Comparison of ENCODE assay signal across 25 cellular contexts in genomic region chr7:136942994-136943393, GRCh38.
"Had no signal": no experiment of that assay in that cellular context is flagged by ENCODE, and none has a peak within 500 bp of the region (broad histone marks: within the 10 kb centered on the region; RNA-seq: fewer than 3 reads in every experiment).

No MANE protein-coding gene starts in this region.

- H3K4me3 ChIP-seq: ascending aorta, body of pancreas, SK-N-MC had no signal

- H3K27ac Mint-ChIP-seq: activated B cell treated with CpG ODN at 0.5 μM for 24 hours; activated CD4-positive, alpha-beta memory T cell treated with anti-CD3 and anti-CD28 coated beads for 36 hours; activated CD4-positive, alpha-beta T cell treated with anti-CD3 and anti-CD28 coated beads, Interleukin-2, amount 10 ng/mL, durations not matched to agents 7 days and 5 days; activated naive CD4-positive, alpha-beta T cell treated with anti-CD3 and anti-CD28 coated beads, Interleukin-2, amount 50 U/mL, for 72 hours; activated naive CD8-positive, alpha-beta T cell treated with anti-CD3 and anti-CD28 coated beads, Interleukin-2, amount 50 U/mL, for 24 hours; T-cell had no signal

- H3K27ac ChIP-seq: ascending aorta, body of pancreas, KMS-11, SK-N-MC had no signal

- H3K9me3 Mint-ChIP-seq: activated CD4-positive, alpha-beta T cell treated with anti-CD3 and anti-CD28 coated beads, Interleukin-2, amount 10 ng/mL, durations not matched to agents 7 days and 5 days; activated naive CD8-positive, alpha-beta T cell treated with anti-CD3 and anti-CD28 coated beads, Interleukin-2, amount 50 U/mL, for 24 hours had no signal

- H3K4me1 ChIP-seq: ascending aorta, body of pancreas had no signal

- H3K4me3 Mint-ChIP-seq: activated B cell treated with CpG ODN at 0.5 μM for 24 hours; activated CD4-positive, alpha-beta memory T cell treated with anti-CD3 and anti-CD28 coated beads for 36 hours; activated CD4-positive, alpha-beta T cell treated with anti-CD3 and anti-CD28 coated beads, Interleukin-2, amount 10 ng/mL, durations not matched to agents 7 days and 5 days; activated naive CD8-positive, alpha-beta T cell treated with anti-CD3 and anti-CD28 coated beads, Interleukin-2, amount 50 U/mL, for 24 hours; activated T-cell treated with anti-CD3 and anti-CD28 coated beads, Interleukin-2, amount 50 U/mL, for 4 hours; T-cell had no signal

- H3K36me3 Mint-ChIP-seq: activated CD4-positive, alpha-beta memory T cell treated with anti-CD3 and anti-CD28 coated beads for 36 hours; activated naive CD4-positive, alpha-beta T cell treated with anti-CD3 and anti-CD28 coated beads, Interleukin-2, amount 50 U/mL, for 72 hours; T-cell had no signal

- H3K27me3 ChIP-seq: ascending aorta, body of pancreas had no signal

- H3K36me3 ChIP-seq: ascending aorta had no signal

- ATAC-seq: activated naive CD4-positive, alpha-beta T cell treated with anti-CD3 and anti-CD28 coated beads, Interleukin-2, amount 50 U/mL, for 72 hours; activated naive CD8-positive, alpha-beta T cell treated with anti-CD3 and anti-CD28 coated beads, Interleukin-2, amount 50 U/mL, for 24 hours; activated T-cell treated with anti-CD3 and anti-CD28 coated beads, Interleukin-2, amount 50 U/mL, for 4 hours; body of pancreas; T-cell had no signal

- DNase-seq: activated B cell treated with CpG ODN at 0.5 μM for 24 hours; activated CD4-positive, alpha-beta memory T cell treated with anti-CD3 and anti-CD28 coated beads for 36 hours; activated CD4-positive, alpha-beta T cell treated with anti-CD3 and anti-CD28 coated beads, Interleukin-2, amount 10 ng/mL, durations not matched to agents 7 days and 5 days; activated CD8-positive, alpha-beta memory T cell treated with anti-CD3 and anti-CD28 coated beads for 24 hours; activated effector memory CD4-positive, alpha-beta T cell treated with anti-CD3 and anti-CD28 coated beads, Interleukin-2, amount 50 U/mL, for 16 hours; activated naive CD4-positive, alpha-beta T cell treated with Interleukin-2 at 50 U/mL for 16 hours; activated naive CD8-positive, alpha-beta T cell treated with anti-CD3 and anti-CD28 coated beads, Interleukin-2, amount 50 U/mL, for 24 hours; activated T-cell treated with anti-CD3 and anti-CD28 coated beads, Interleukin-2, amount 50 U/mL, for 4 hours; amniotic stem cell; body of pancreas; NCI-H1092; NCI-H1417; NCI-H1930; NCI-H2171; NCI-H345; NCI-H510A; NCI-H526 treated with DMSO at 0.1 percent for 48 hours; NCI-H82; T-cell; T-helper 2 cell; T1000 had no signal

- H3K9me3 ChIP-seq: ascending aorta, body of pancreas had no signal

- H3K27me3 Mint-ChIP-seq: activated B cell treated with CpG ODN at 0.5 μM for 24 hours; activated CD4-positive, alpha-beta memory T cell treated with anti-CD3 and anti-CD28 coated beads for 36 hours; activated CD4-positive, alpha-beta T cell treated with anti-CD3 and anti-CD28 coated beads, Interleukin-2, amount 10 ng/mL, durations not matched to agents 7 days and 5 days; activated naive CD8-positive, alpha-beta T cell treated with anti-CD3 and anti-CD28 coated beads, Interleukin-2, amount 50 U/mL, for 24 hours; T-cell had no signal

- H3K4me1 Mint-ChIP-seq: activated B cell treated with CpG ODN at 0.5 μM for 24 hours; activated CD4-positive, alpha-beta T cell treated with anti-CD3 and anti-CD28 coated beads, Interleukin-2, amount 10 ng/mL, durations not matched to agents 7 days and 5 days; activated naive CD8-positive, alpha-beta T cell treated with anti-CD3 and anti-CD28 coated beads, Interleukin-2, amount 50 U/mL, for 24 hours; T-cell had no signal
